1 cellular context compared by ENCODE assay signal in genomic region chr6:4009486-4009885, GRCh38.
TF ChIP-seq lines count a peak whose summit lies in the region.

No MANE protein-coding gene starts in this region.

TF ChIP-seq in WTC11, 78 proteins besides CTCF, POLR2A, EP300 and RAD21 (continued from another document):
- TF ChIP-seq USF1 (CRISPR knock-in tag; IDR thresholded peaks at IDR 0.05) (no peak), ETV6 (CRISPR knock-in tag; IDR thresholded peaks at IDR 0.05) (no peak), ZNF423 (CRISPR knock-in tag; IDR thresholded peaks at IDR 0.05) (no peak)
